8 cellular contexts compared by ENCODE assay signal in the genomic region with DNA sequence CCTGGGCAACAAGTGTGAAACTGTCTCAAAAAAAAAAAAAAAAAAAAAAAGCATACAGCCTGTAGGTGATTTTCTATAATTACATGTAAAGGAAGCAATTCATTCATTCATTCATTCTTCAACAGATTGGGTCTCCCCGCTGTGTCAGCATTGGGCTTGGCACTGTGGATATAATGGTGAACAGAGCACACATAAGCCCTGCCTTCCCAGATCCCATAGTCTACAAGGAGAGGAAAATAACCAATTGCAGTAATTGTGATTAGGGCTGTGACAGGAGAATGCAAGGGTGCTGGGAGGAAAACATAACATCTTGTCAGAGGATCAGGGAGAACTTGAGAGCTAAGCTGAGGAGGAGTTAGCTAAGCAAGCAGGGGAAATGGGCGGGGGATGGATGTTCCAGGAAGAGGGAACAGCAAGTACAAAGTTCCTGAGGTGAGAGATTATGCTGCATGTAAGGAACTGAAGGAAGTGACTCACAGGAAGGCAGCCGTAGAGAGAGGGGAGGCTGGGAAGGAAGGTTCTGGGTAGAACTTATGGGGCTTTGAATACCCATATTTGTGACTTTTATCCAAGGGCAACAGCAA. TPM values are rescaled to one million over a fixed set of nuclear protein-coding genes. Genes with fewer than 3 reads are reported as not detected.
DNase-seq lines count a peak whose midpoint lies in the region; ATAC-seq and TF ChIP-seq lines count a peak whose summit lies in the region.

No MANE protein-coding gene starts in this region.

- H3K23ac ChIP-seq in mesenchymal stem cell (ENCODE audit: low read length in 2 of 2): no peak overlapping the region

- peak overlapping the region; percentile 54 to 83 for H2BK12ac ChIP-seq in mesenchymal stem cell (ENCODE audit: low read length in 2 of 2)

- H3K4me1 ChIP-seq in mesenchymal stem cell (ENCODE audit: control insufficient read depth, insufficient read depth, low read depth, low read length): peaks cover 7% of the 10 kb centered on the region
- no peaks in the 10 kb centered on the region for H3K4me1 ChIP-seq in CD8-positive, alpha-beta T cell (ENCODE audit: insufficient read depth, low read length)

- intact Hi-C loops in dendritic cell treated with granulocyte-macrophage colony-stimulating factor and Interleukin-4, amounts not matched to agents 40 ng/mL and 50 ng/mL, for 4 days (cut with micrococcal nuclease): no loop called here
- intact Hi-C loops in CD8-positive, alpha-beta T cell (cut with DNase I, micrococcal nuclease): no loop called here

- no peaks in the 10 kb centered on the region for H3K36me3 ChIP-seq in mesenchymal stem cell (ENCODE audit: control insufficient read depth in 1 of 2, insufficient read depth in 2 of 2, low read depth in 1 of 2, low read length in 2 of 2)
- no peaks in the 10 kb centered on the region for H3K36me3 ChIP-seq in CD8-positive, alpha-beta T cell (ENCODE audit: insufficient read depth, low read length)

- 14% methylated on average over 2 of the region's 3 CpGs for WGBS in mesenchymal stem cell

- H3K27ac ChIP-seq in mesenchymal stem cell (ENCODE audit: low read length, poor library complexity, severe bottlenecking): no peak overlapping the region
- no peak overlapping the region for H3K27ac ChIP-seq in CD8-positive, alpha-beta T cell (ENCODE audit: low read depth, low read length)

- peaks cover 27% of the 10 kb centered on the region for H3K4me1 Mint-ChIP-seq in dendritic cell treated with granulocyte-macrophage colony-stimulating factor and Interleukin-4, amounts not matched to agents 40 ng/mL and 50 ng/mL, for 4 days (ENCODE audit: low read depth)
- H3K4me1 Mint-ChIP-seq in T-helper 17 cell: peaks cover 11% of the 10 kb centered on the region
- H3K4me1 Mint-ChIP-seq in CD8-positive, alpha-beta T cell (ENCODE audit: low read depth): peaks cover 7% of the 10 kb centered on the region

- TF ChIP-seq CTCF in CD8-positive, alpha-beta T cell (IDR thresholded peaks at IDR 0.05): no peak

- DNase-seq in Ammon's horn (ENCODE audit: low spot score): peak; percentile 29
- DNase-seq in MV-4-11 (lab: John Stamatoyannopoulos, UW): peak; percentile 32
- DNase-seq in mesenchymal stem cell: peak; percentile 92
- DNase-seq in T-helper 17 cell: no peak
- DNase-seq in CD8-positive, alpha-beta T cell: no peak

- ATAC-seq in T-helper 17 cell (no peak), HG02759 (IDR thresholded peaks at IDR 0.05; ENCODE audit: unreplicated experiment) (no peak), HG03571 (IDR thresholded peaks at IDR 0.05; ENCODE audit: unreplicated experiment) (no peak)
- no peak for ATAC-seq in CD8-positive, alpha-beta T cell

- no peak overlapping the region for H3K9ac ChIP-seq in mesenchymal stem cell (ENCODE audit: low read length)

- H3K9me3 Mint-ChIP-seq in dendritic cell treated with granulocyte-macrophage colony-stimulating factor and Interleukin-4, amounts not matched to agents 40 ng/mL and 50 ng/mL, for 4 days: no peaks in the 10 kb centered on the region
- no peaks in the 10 kb centered on the region for H3K9me3 Mint-ChIP-seq in CD8-positive, alpha-beta T cell

- no peak overlapping the region for H2BK120ac ChIP-seq in mesenchymal stem cell (ENCODE audit: low read depth, low read length)

- H3K4me3 ChIP-seq in mesenchymal stem cell (ENCODE audit: insufficient read depth in 1 of 2, low read depth in 1 of 2, low read length in 2 of 2): no peak overlapping the region
- H3K4me3 ChIP-seq in CD8-positive, alpha-beta T cell (ENCODE audit: low read depth, low read length): no peak overlapping the region

- peak overlapping the region in 1 of 2 experiments; percentile 49 for H3K4ac ChIP-seq in mesenchymal stem cell (ENCODE audit: low read depth in 1 of 2, low read length in 2 of 2)

- peak overlapping the region; percentile 82 for H4K91ac ChIP-seq in mesenchymal stem cell (ENCODE audit: low read length)

- no peaks in the 10 kb centered on the region for H3K79me1 ChIP-seq in mesenchymal stem cell (replicated peaks; ENCODE audit: low read length, poor library complexity, severe bottlenecking)

- peak overlapping the region; percentile 36 for H3K27ac Mint-ChIP-seq in dendritic cell treated with granulocyte-macrophage colony-stimulating factor and Interleukin-4, amounts not matched to agents 40 ng/mL and 50 ng/mL, for 4 days
- no peak overlapping the region for H3K27ac Mint-ChIP-seq in T-helper 17 cell
- H3K27ac Mint-ChIP-seq in CD8-positive, alpha-beta T cell: no peak overlapping the region

- H3K4me2 ChIP-seq in mesenchymal stem cell (ENCODE audit: low read length, poor library complexity, severe bottlenecking): no peak overlapping the region

- H2AFZ ChIP-seq in mesenchymal stem cell (ENCODE audit: low read depth, low read length): no peak overlapping the region

- H3K27me3 Mint-ChIP-seq in dendritic cell treated with granulocyte-macrophage colony-stimulating factor and Interleukin-4, amounts not matched to agents 40 ng/mL and 50 ng/mL, for 4 days: no peaks in the 10 kb centered on the region
- peaks cover 15% of the 10 kb centered on the region for H3K27me3 Mint-ChIP-seq in T-helper 17 cell
- H3K27me3 Mint-ChIP-seq in CD8-positive, alpha-beta T cell (ENCODE audit: low read depth): no peaks in the 10 kb centered on the region

- H4K8ac ChIP-seq in mesenchymal stem cell (ENCODE audit: low read length): peak overlapping the region; percentile 69

- peak overlapping the region; percentile 50 to 87 for H3K18ac ChIP-seq in mesenchymal stem cell (ENCODE audit: low read depth in 1 of 2, low read length in 2 of 2)

- H3K4me3 Mint-ChIP-seq in dendritic cell treated with granulocyte-macrophage colony-stimulating factor and Interleukin-4, amounts not matched to agents 40 ng/mL and 50 ng/mL, for 4 days: no peak overlapping the region
- no peak overlapping the region for H3K4me3 Mint-ChIP-seq in T-helper 17 cell
- no peak overlapping the region for H3K4me3 Mint-ChIP-seq in CD8-positive, alpha-beta T cell

- no peaks in the 10 kb centered on the region for H3K9me3 ChIP-seq in mesenchymal stem cell (ENCODE audit: control insufficient read depth, low read length)
- H3K9me3 ChIP-seq in T-helper 17 cell (ENCODE audit: control insufficient read depth, low read length, poor library complexity, severe bottlenecking): no peaks in the 10 kb centered on the region
- no peaks in the 10 kb centered on the region for H3K9me3 ChIP-seq in CD8-positive, alpha-beta T cell (ENCODE audit: low read length)

- H3K14ac ChIP-seq in mesenchymal stem cell (ENCODE audit: low read length in 2 of 2): no peak overlapping the region

- no peak overlapping the region for H2AK5ac ChIP-seq in mesenchymal stem cell (ENCODE audit: low read length, severe bottlenecking)

- POLR2A ChIA-PET in CD8-positive, alpha-beta T cell (lab: Charles Lee): interaction anchor here (1.8 kb wide), 1 partner anchor 18 kb away, joined by 6 read pairs; no protein-coding TSS in a partner anchor

- H2BK5ac ChIP-seq in mesenchymal stem cell (ENCODE audit: low read depth, low read length, poor library complexity, severe bottlenecking): no peak overlapping the region

- no peaks in the 10 kb centered on the region for H3K27me3 ChIP-seq in mesenchymal stem cell (ENCODE audit: control insufficient read depth in 1 of 2, insufficient read depth in 1 of 2, low read length in 2 of 2)
- H3K27me3 ChIP-seq in CD8-positive, alpha-beta T cell (ENCODE audit: insufficient read depth, low read length): no peaks in the 10 kb centered on the region

- CTCF ChIA-PET in CD8-positive, alpha-beta T cell (lab: Charles Lee): no interaction called here

- no peak overlapping the region for H2BK15ac ChIP-seq in mesenchymal stem cell (ENCODE audit: low read depth, poor library complexity, severe bottlenecking)

- H3K36me3 Mint-ChIP-seq in dendritic cell treated with granulocyte-macrophage colony-stimulating factor and Interleukin-4, amounts not matched to agents 40 ng/mL and 50 ng/mL, for 4 days (ENCODE audit: low read depth): no peaks in the 10 kb centered on the region
- no peaks in the 10 kb centered on the region for H3K36me3 Mint-ChIP-seq in T-helper 17 cell (ENCODE audit: low read depth)
- H3K36me3 Mint-ChIP-seq in CD8-positive, alpha-beta T cell: no peaks in the 10 kb centered on the region

RNA-seq across cellular contexts. Expression of a gene that starts 24.0 kb away (rescaled TPM):
- polyA plus RNA-seq in mesenchymal stem cell (2013, experiment 1 of 2): 31.5 TPM
- polyA plus RNA-seq in mesenchymal stem cell (2013, experiment 2 of 2): 32.5 TPM
- total RNA-seq in T-helper 17 cell: 10 to 100 TPM; 78.0 to 82.7 TPM
- 10 to 100 TPM; 84.0 to 87.1 TPM for total RNA-seq in CD8-positive, alpha-beta T cell

Comparison
In these comparisons a context has a peak if more than half of its experiments do, and no peak if none do; other contexts are left out.
1. DNase-seq: peak in Ammon's horn (single experiment), MV-4-11 (single experiment) and mesenchymal stem cell (single experiment); none in T-helper 17 cell (0 of 3) and CD8-positive, alpha-beta T cell (0 of 7).